Comparison of ENCODE assay signal across 8 cellular contexts in genomic region chr7:22549667-22550513, GRCh38. TPM values are rescaled to one million over a fixed set of nuclear protein-coding genes. Genes with fewer than 3 reads are reported as not detected.
DNase-seq lines count a peak whose midpoint lies in the region; ATAC-seq, FAIRE-seq and TF ChIP-seq lines count a peak whose summit lies in the region.

No MANE protein-coding gene starts in this region.

- no peaks in the 10 kb centered on the region for H3K36me3 Mint-ChIP-seq in mesothelial cell of epicardium

- H3K27me3 Mint-ChIP-seq in mesothelial cell of epicardium (ENCODE audit: low read depth) = peaks cover 46% of the 10 kb centered on the region

- peak overlapping the region; percentile 78 for H3K4me3 Mint-ChIP-seq in mesothelial cell of epicardium

- no peaks in the 10 kb centered on the region for H3K9me3 Mint-ChIP-seq in mesothelial cell of epicardium

- TF ChIP-seq CTCF in BJ (IDR thresholded peaks at IDR 0.05; ENCODE audit: insufficient read depth, low read depth, low read length) = peak; percentile 52
- peak; percentile 32 for TF ChIP-seq CTCF in GM20000 (IDR thresholded peaks at IDR 0.05; ENCODE audit: extremely low read depth, missing control alignments)
- TF ChIP-seq CTCF in bronchial epithelial cell (IDR thresholded peaks at IDR 0.05; ENCODE audit: insufficient read depth, low read length, severe bottlenecking) = peak; percentile 97
- TF ChIP-seq CTCF in mesothelial cell of epicardium (IDR thresholded peaks at IDR 0.05; ENCODE audit: unreplicated experiment) = peak; percentile 23

- H3K36me3 ChIP-seq in BJ (ENCODE audit: control insufficient read depth, insufficient read depth, low read length) = no peaks in the 10 kb centered on the region
- no peaks in the 10 kb centered on the region for H3K36me3 ChIP-seq in bronchial epithelial cell (ENCODE audit: control insufficient read depth, insufficient read depth, low read length)

- H3K4me3 ChIP-seq in BJ (ENCODE audit: low read depth, low read length) (peak overlapping the region; percentile 28), bronchial epithelial cell (ENCODE audit: low read depth, low read length) (peak overlapping the region; percentile 21)

- ATAC-seq in GM21737 (IDR thresholded peaks at IDR 0.05; ENCODE audit: unreplicated experiment) (no peak), GM19467 (IDR thresholded peaks at IDR 0.05; ENCODE audit: unreplicated experiment) (no peak), HG03342 (IDR thresholded peaks at IDR 0.05; ENCODE audit: unreplicated experiment) (no peak)

- CTCF ChIA-PET in BJ (lab: Yijun Ruan, JAX) = no interaction called here

- DNase-seq in BJ (ENCODE audit: low read depth) (no peak), GM20000 (ENCODE audit: low spot score) (peak; percentile 45), NCI-H748 (lab: John Stamatoyannopoulos, UW; ENCODE audit: unreplicated experiment) (peak; percentile 87), bronchial epithelial cell (ENCODE audit: low read depth) (peak; percentile 26), mesothelial cell of epicardium (ENCODE audit: low spot score in 2 of 2, unreplicated experiment in 2 of 2) (peak; percentile 47 to 65)

- peaks cover 22% of the 10 kb centered on the region for H3K4me1 Mint-ChIP-seq in mesothelial cell of epicardium

- FAIRE-seq in bronchial epithelial cell (lab: Jason Lieb, UNC) = no peak

- H3K27ac Mint-ChIP-seq in mesothelial cell of epicardium = no peak overlapping the region

- POLR2A ChIA-PET in BJ (lab: Charles Lee) = no interaction called here

- H3K27me3 ChIP-seq in BJ (ENCODE audit: control insufficient read depth, insufficient read depth, low read length) (peaks cover 13% of the 10 kb centered on the region), bronchial epithelial cell (ENCODE audit: control insufficient read depth, insufficient read depth, low read length) (peaks cover 16% of the 10 kb centered on the region)

RNA-seq across cellular contexts. Expression of gene STEAP1B, which starts 49.9 kb away (rescaled TPM):
- polyA plus RNA-seq in BJ (2011; rRNA removed) = 1.4 and 4.3 TPM in 2 replicates
- polyA minus RNA-seq in BJ (2011; rRNA and poly(A)+ RNA removed) = 2.1 and 2.9 TPM in 2 replicates
- 3.7 and 5.9 TPM in 2 replicates for total RNA-seq in bronchial epithelial cell
- total RNA-seq in mesothelial cell of epicardium = 0.29 to 0.58 TPM in 2 of 3 replicates, not detected in the other

Comparison
In these comparisons a context has a peak if more than half of its experiments do, and no peak if none do; other contexts are left out.
1. CTCF ChIP-seq: peak in every context shown above with its lines; median percentile 97 in bronchial epithelial cell; 52 in BJ; 32 in GM20000; 23 in mesothelial cell of epicardium.